In genomic region chr1:13513885-13514546, GRCh38 we compare ENCODE assay signal across 14 cellular contexts. TPM values are rescaled to one million over a fixed set of nuclear protein-coding genes. Genes with fewer than 3 reads are reported as not detected.
DNase-seq lines count a peak whose midpoint lies in the region; ATAC-seq and TF ChIP-seq lines count a peak whose summit lies in the region.
"Had no signal": no experiment of that assay in that cellular context is flagged by ENCODE, and none has a peak within 500 bp of the region (broad histone marks: within the 10 kb centered on the region; RNA-seq: fewer than 3 reads in every experiment).

TSS of gene LRRC38 (minus strand) at chr1:13514003. CDS start at chr1:13513593, 410 bp downstream.

- no peaks in the 10 kb centered on the region for H4K20me1 ChIP-seq in smooth muscle cell (ENCODE audit: low read depth)

- TF ChIP-seq CTCF in smooth muscle cell (IDR thresholded peaks at IDR 0.05; ENCODE audit: borderline replicate concordance, insufficient read depth, poor library complexity, severe bottlenecking) (no peak), gastroesophageal sphincter (IDR thresholded peaks at IDR 0.05) (no peak), osteocyte (IDR thresholded peaks at IDR 0.05) (no peak)

- no peaks in the 10 kb centered on the region for H3K79me2 ChIP-seq in smooth muscle cell (ENCODE audit: low read depth)

- H3K4me3 Mint-ChIP-seq in activated CD4-positive, alpha-beta T cell treated with anti-CD3 and anti-CD28 coated beads for 36 hours: no peak within 1 kb of the TSS
- no peak within 1 kb of the TSS for H3K4me3 Mint-ChIP-seq in osteocyte (ENCODE audit: unreplicated experiment)

- ATAC-seq in activated CD4-positive, alpha-beta T cell treated with anti-CD3 and anti-CD28 coated beads for 36 hours: no peak
- ATAC-seq in left ventricle myocardium superior (peak; percentile 61), gastroesophageal sphincter (no peak)

- intact Hi-C loops in activated CD4-positive, alpha-beta T cell treated with anti-CD3 and anti-CD28 coated beads for 36 hours (cut with DNase I, micrococcal nuclease): loop anchor here in 1 of 2 experiments (10.0 kb wide), 1 partner anchor 451 kb away; no protein-coding TSS in a partner anchor
- intact Hi-C loops in left ventricle myocardium superior (cut with micrococcal nuclease): no loop called here

- no peak for TF ChIP-seq EP300 in gastroesophageal sphincter (IDR thresholded peaks at IDR 0.05)

- CTCF ChIA-PET in activated CD4-positive, alpha-beta T cell treated with anti-CD3 and anti-CD28 coated beads for 36 hours (lab: Charles Lee): no interaction called here

- peaks cover 46% of the 10 kb centered on the region for H3K27me3 Mint-ChIP-seq in activated CD4-positive, alpha-beta T cell treated with anti-CD3 and anti-CD28 coated beads for 36 hours
- peaks cover 6% of the 10 kb centered on the region for H3K27me3 Mint-ChIP-seq in osteocyte (ENCODE audit: unreplicated experiment)

- H3K27ac ChIP-seq in smooth muscle cell (ENCODE audit: low read depth): no peak within 1 kb of the TSS
- H3K27ac ChIP-seq in gastroesophageal sphincter: no peak within 1 kb of the TSS
- H3K27ac ChIP-seq: neutrophil, uterus had no signal

- no peaks in the 10 kb centered on the region for H3K36me3 ChIP-seq in smooth muscle cell (ENCODE audit: low read depth)
- H3K36me3 ChIP-seq in gastroesophageal sphincter: no peaks in the 10 kb centered on the region
- H3K36me3 ChIP-seq: neutrophil, uterus had no signal

- no peak within 1 kb of the TSS for H3K27ac Mint-ChIP-seq in activated CD4-positive, alpha-beta T cell treated with anti-CD3 and anti-CD28 coated beads for 36 hours
- no peak within 1 kb of the TSS for H3K27ac Mint-ChIP-seq in osteocyte (ENCODE audit: unreplicated experiment)

- 14% methylated on average over 33 of the region's 36 CpGs for WGBS in smooth muscle cell (ENCODE audit: low lambda C conversion rate)
- 40% methylated on average over 1 of the region's 36 CpGs; no CpG with 5 or more reads in 1 of the 2 donors for WGBS in gastroesophageal sphincter (ENCODE audit: low coverage in 1 of 2), 2 donors

- peak; percentile 49 for DNase-seq in activated CD4-positive, alpha-beta T cell treated with anti-CD3 and anti-CD28 coated beads for 36 hours
- no peak for DNase-seq in activated CD4-positive, alpha-beta T cell treated with anti-CD3 and anti-CD28 coated beads, Interleukin-2, amount 50 U/mL, for 1 hour
- peak; percentile 90 for DNase-seq in RPMI8226
- DNase-seq in left ventricle myocardium superior: peak; percentile 46
- no peak for DNase-seq in smooth muscle cell (lab: John Stamatoyannopoulos, UW; ENCODE audit: unreplicated experiment)
- no peak for DNase-seq in NCI-H2196 treated with DMSO at 0.1 percent for 48 hours (lab: John Stamatoyannopoulos, UW; ENCODE audit: unreplicated experiment)
- DNase-seq in osteocyte (ENCODE audit: extremely low spot score, unreplicated experiment): no peak
- DNase-seq: cerebellar nuclear complex, NCI-H446 treated with DMSO at 0.1 percent for 48 hours, T-helper 1 cell, uterus had no signal

- no peak within 1 kb of the TSS for H3K9ac ChIP-seq in smooth muscle cell (ENCODE audit: low read depth)

- H3K4me1 ChIP-seq in smooth muscle cell (ENCODE audit: low read depth): peaks cover 4% of the 10 kb centered on the region
- H3K4me1 ChIP-seq in gastroesophageal sphincter: peaks cover 0 to 13% (median 0%) of the 10 kb centered on the region in 3 donors

- TF ChIP-seq POLR2A in gastroesophageal sphincter (IDR thresholded peaks at IDR 0.05): no peak

- H3K9me3 Mint-ChIP-seq in activated CD4-positive, alpha-beta T cell treated with anti-CD3 and anti-CD28 coated beads for 36 hours (ENCODE audit: low read depth): no peaks in the 10 kb centered on the region
- peaks cover 8% of the 10 kb centered on the region for H3K9me3 Mint-ChIP-seq in osteocyte (ENCODE audit: unreplicated experiment)

- H3K4me2 ChIP-seq in smooth muscle cell: peak within 1 kb of the TSS; percentile 84

- H3K4me3 ChIP-seq in smooth muscle cell: peak within 1 kb of the TSS; percentile 38
- H3K4me3 ChIP-seq in gastroesophageal sphincter: no peak within 1 kb of the TSS
- H3K4me3 ChIP-seq: uterus had no signal

- H3K27me3 ChIP-seq in smooth muscle cell (ENCODE audit: low read depth) (peaks cover 81% of the 10 kb centered on the region), gastroesophageal sphincter (peaks cover 94% of the 10 kb centered on the region)
- H3K27me3 ChIP-seq: uterus had no signal

- H2AFZ ChIP-seq in smooth muscle cell (ENCODE audit: low read depth): no peak within 1 kb of the TSS

- no peaks in the 10 kb centered on the region for H3F3A ChIP-seq in smooth muscle cell (ENCODE audit: low read depth)

- POLR2A ChIA-PET in activated CD4-positive, alpha-beta T cell treated with anti-CD3 and anti-CD28 coated beads for 36 hours (lab: Charles Lee): no interaction called here

- no peaks in the 10 kb centered on the region for H3K36me3 Mint-ChIP-seq in activated CD4-positive, alpha-beta T cell treated with anti-CD3 and anti-CD28 coated beads for 36 hours (ENCODE audit: low read depth)
- H3K36me3 Mint-ChIP-seq in osteocyte (ENCODE audit: unreplicated experiment): no peaks in the 10 kb centered on the region

- H3K4me1 Mint-ChIP-seq in activated CD4-positive, alpha-beta T cell treated with anti-CD3 and anti-CD28 coated beads for 36 hours: no peaks in the 10 kb centered on the region
- no peaks in the 10 kb centered on the region for H3K4me1 Mint-ChIP-seq in osteocyte (ENCODE audit: unreplicated experiment)

- H3K9me3 ChIP-seq in smooth muscle cell (replicated peaks; ENCODE audit: low read depth) (no peaks in the 10 kb centered on the region), gastroesophageal sphincter (peaks cover 0 to 6% (median 0%) of the 10 kb centered on the region in 3 donors)
- H3K9me3 ChIP-seq: neutrophil, uterus had no signal

RNA-seq across cellular contexts. Expression of gene LRRC38, which starts in this region (rescaled TPM):
- not detected for total RNA-seq in activated CD4-positive, alpha-beta T cell treated with anti-CD3 and anti-CD28 coated beads for 36 hours
- total RNA-seq in left ventricle myocardium superior: 0.15 TPM
- 0.13 TPM in 1 of 2 replicates, not detected in the other for total RNA-seq in smooth muscle cell
- 0.39 and 0.86 TPM in 2 replicates for polyA plus RNA-seq in smooth muscle cell
- total RNA-seq in gastroesophageal sphincter: under 1 TPM in 1 of 4 donors, not detected in 3; 0.23 TPM
- total RNA-seq in osteocyte: not detected in 2 replicates
- total RNA-seq: uterus had no signal
- polyA plus RNA-seq: AG04450 had no signal

Comparison
In these comparisons a context has a peak if more than half of its experiments do, and no peak if none do; other contexts are left out.
1. Peak in DNase-seq in activated CD4-positive, alpha-beta T cell treated with anti-CD3 and anti-CD28 coated beads for 36 hours; RNA of the gene not detected or under 1 TPM.
2. Peak in DNase-seq and ATAC-seq in left ventricle myocardium superior; RNA of the gene not detected or under 1 TPM.